22 cellular contexts compared by ENCODE assay signal in genomic region chr9:25935188-25935587, GRCh38.
DNase-seq lines count a peak whose midpoint lies in the region; ATAC-seq, FAIRE-seq and TF ChIP-seq lines count a peak whose summit lies in the region.
"Had no signal": no experiment of that assay in that cellular context is flagged by ENCODE, and none has a peak within 500 bp of the region (broad histone marks: within the 10 kb centered on the region; RNA-seq: fewer than 3 reads in every experiment).

No MANE protein-coding gene starts in this region.

- H3K4me1 ChIP-seq in PC-3 (ENCODE audit: insufficient read depth, low read length) (no peaks in the 10 kb centered on the region), tibial artery (peaks cover 0 to 19% (median 3%) of the 10 kb centered on the region in 4 donors)
- H3K4me1 ChIP-seq: HAP-1 had no signal

- CTCF ChIA-PET in PC-3 (lab: Charles Lee): no interaction called here
- CTCF ChIA-PET in activated CD4-positive, alpha-beta memory T cell treated with anti-CD3 and anti-CD28 coated beads for 36 hours (lab: Charles Lee): no interaction called here

- no peaks in the 10 kb centered on the region for H3K36me3 Mint-ChIP-seq in activated CD4-positive, alpha-beta memory T cell treated with anti-CD3 and anti-CD28 coated beads for 36 hours
- H3K36me3 Mint-ChIP-seq: CD4-positive, CD25-positive, alpha-beta regulatory T cell had no signal

- POLR2A ChIA-PET in PC-3 (lab: Charles Lee; ENCODE audit: unreplicated experiment): no interaction called here
- POLR2A ChIA-PET in activated CD4-positive, alpha-beta memory T cell treated with anti-CD3 and anti-CD28 coated beads for 36 hours (lab: Charles Lee): no interaction called here

- no peak overlapping the region for H2AFZ ChIP-seq in PC-3 (ENCODE audit: low read length)

- no peaks in the 10 kb centered on the region for H3K27me3 Mint-ChIP-seq in activated CD4-positive, alpha-beta memory T cell treated with anti-CD3 and anti-CD28 coated beads for 36 hours
- H3K27me3 Mint-ChIP-seq: CD4-positive, CD25-positive, alpha-beta regulatory T cell had no signal

- TF ChIP-seq CTCF in PC-3 (conservative IDR thresholded peaks at IDR 0.05; ENCODE audit: low read depth, low read length) (no peak), epithelial cell of esophagus (IDR thresholded peaks at IDR 0.05; ENCODE audit: insufficient read depth, low read depth, low read length, missing control alignments) (no peak), tibial artery (IDR thresholded peaks at IDR 0.05) (no peak)

- H3K4me1 Mint-ChIP-seq in activated CD4-positive, alpha-beta memory T cell treated with anti-CD3 and anti-CD28 coated beads for 36 hours (ENCODE audit: low read depth): no peaks in the 10 kb centered on the region
- H3K4me1 Mint-ChIP-seq: CD4-positive, CD25-positive, alpha-beta regulatory T cell had no signal

- no peak for DNase-seq in H54 (ENCODE audit: insufficient read length, low spot score)
- DNase-seq in PC-3: peak; percentile 57
- DNase-seq in epithelial cell of esophagus (ENCODE audit: low read depth): peak; percentile 7
- no peak for DNase-seq in tibial artery
- no peak for DNase-seq in activated CD4-positive, alpha-beta memory T cell treated with anti-CD3 and anti-CD28 coated beads for 36 hours
- DNase-seq in activated CD4-positive, alpha-beta T cell treated with anti-CD3 and anti-CD28 coated beads, Interleukin-2, amount 50 U/mL, for 48 hours: no peak
- no peak for DNase-seq in substantia nigra (lab: John Stamatoyannopoulos, UW)
- DNase-seq: CD4-positive, CD25-positive, alpha-beta regulatory T cell; KG1; MV-4-11; NCI-H1105 treated with DMSO at 0.1 percent for 48 hours; NCI-H2029 treated with DMSO at 0.1 percent for 48 hours; NCI-H2171 treated with DMSO at 0.1 percent for 48 hours; NCI-H446; NCI-H526 treated with DMSO at 0.1 percent for 48 hours; OCI-M1; SHP77 treated with DMSO at 0.1 percent for 48 hours had no signal

- H3K27ac Mint-ChIP-seq in activated CD4-positive, alpha-beta memory T cell treated with anti-CD3 and anti-CD28 coated beads for 36 hours: no peak overlapping the region
- H3K27ac Mint-ChIP-seq: CD4-positive, CD25-positive, alpha-beta regulatory T cell had no signal

- H3K79me2 ChIP-seq in PC-3 (ENCODE audit: low read length): no peaks in the 10 kb centered on the region

- TF ChIP-seq POLR2A in H54 (IDR thresholded peaks at IDR 0.05; ENCODE audit: low read depth, low read length): no peak

- H3K9me3 Mint-ChIP-seq in activated CD4-positive, alpha-beta memory T cell treated with anti-CD3 and anti-CD28 coated beads for 36 hours: peaks cover 34% of the 10 kb centered on the region

- FAIRE-seq in H54 (lab: Jason Lieb, UNC): peak; percentile 88
- FAIRE-seq: GM12878, HTR-8/SVneo had no signal

- H3K4me3 ChIP-seq in PC-3 (ENCODE audit: low read length) (no peak overlapping the region), epithelial cell of esophagus (ENCODE audit: low read length) (no peak overlapping the region), tibial artery (peak overlapping the region in 1 of 2 donors; percentile 20)
- H3K4me3 ChIP-seq: GM12878, HAP-1, SK-N-MC had no signal

- no TSS peak for BruUV-seq in PC-3 (replicated peaks; lab: Mats Ljungman, UMichigan)

- no peaks in the 10 kb centered on the region for H3F3A ChIP-seq in PC-3 (ENCODE audit: low read length, unreplicated experiment)

- H3K27me3 ChIP-seq in PC-3 (ENCODE audit: low read length) (no peaks in the 10 kb centered on the region), tibial artery (no peaks in the 10 kb centered on the region)

- no peak overlapping the region for H3K4me2 ChIP-seq in PC-3 (ENCODE audit: low read length)

- peak; percentile 86 for ATAC-seq in PC-3
- ATAC-seq: GM12878 had no signal

- H3K9me3 ChIP-seq in PC-3 (ENCODE audit: low read length) (no peaks in the 10 kb centered on the region), tibial artery (no peaks in the 10 kb centered on the region)
- H3K9me3 ChIP-seq: HAP-1 had no signal

- H3K36me3 ChIP-seq in PC-3 (ENCODE audit: low read depth, low read length) (no peaks in the 10 kb centered on the region), tibial artery (no peaks in the 10 kb centered on the region)
- H3K36me3 ChIP-seq: HAP-1 had no signal

- H3K4me3 Mint-ChIP-seq in activated CD4-positive, alpha-beta memory T cell treated with anti-CD3 and anti-CD28 coated beads for 36 hours: no peak overlapping the region
- H3K4me3 Mint-ChIP-seq: CD4-positive, CD25-positive, alpha-beta regulatory T cell had no signal

- no peak overlapping the region for H3K9ac ChIP-seq in PC-3 (ENCODE audit: low read length)

- intact Hi-C loops in PC-3 (cut with micrococcal nuclease) (no loop called here), tibial artery (cut with DNase I; ENCODE audit: low total_unique reads) (no loop called here)
- intact Hi-C loops in activated CD4-positive, alpha-beta memory T cell treated with anti-CD3 and anti-CD28 coated beads for 36 hours (cut with micrococcal nuclease): no loop called here

- H3K9me2 ChIP-seq in PC-3 (replicated peaks; ENCODE audit: low read length): no peaks in the 10 kb centered on the region

- no peaks in the 10 kb centered on the region for H4K20me1 ChIP-seq in PC-3 (ENCODE audit: low read length)

- H3K27ac ChIP-seq in PC-3 (ENCODE audit: low read length): no peak overlapping the region
- H3K27ac ChIP-seq in tibial artery: peak overlapping the region; percentile 49 to 66
- H3K27ac ChIP-seq in substantia nigra (ENCODE audit: low read depth, low read length, poor library complexity, severe bottlenecking): no peak overlapping the region
- H3K27ac ChIP-seq: HL-60, SK-N-MC had no signal

Comparison
In these comparisons a context has a peak if more than half of its experiments do, and no peak if none do; other contexts are left out.
1. DNase-seq: peak in PC-3 (single experiment) and epithelial cell of esophagus (single experiment); none in H54 (single experiment), tibial artery (0 of 2), activated CD4-positive, alpha-beta memory T cell treated with anti-CD3 and anti-CD28 coated beads for 36 hours (single experiment), activated CD4-positive, alpha-beta T cell treated with anti-CD3 and anti-CD28 coated beads, Interleukin-2, amount 50 U/mL, for 48 hours (0 of 2) and substantia nigra (0 of 49).
2. H3K27ac ChIP-seq: peak in tibial artery (2 of 2); none in PC-3 (single experiment) and substantia nigra (single experiment).